27 cellular contexts compared by ENCODE assay signal in the genomic region with DNA sequence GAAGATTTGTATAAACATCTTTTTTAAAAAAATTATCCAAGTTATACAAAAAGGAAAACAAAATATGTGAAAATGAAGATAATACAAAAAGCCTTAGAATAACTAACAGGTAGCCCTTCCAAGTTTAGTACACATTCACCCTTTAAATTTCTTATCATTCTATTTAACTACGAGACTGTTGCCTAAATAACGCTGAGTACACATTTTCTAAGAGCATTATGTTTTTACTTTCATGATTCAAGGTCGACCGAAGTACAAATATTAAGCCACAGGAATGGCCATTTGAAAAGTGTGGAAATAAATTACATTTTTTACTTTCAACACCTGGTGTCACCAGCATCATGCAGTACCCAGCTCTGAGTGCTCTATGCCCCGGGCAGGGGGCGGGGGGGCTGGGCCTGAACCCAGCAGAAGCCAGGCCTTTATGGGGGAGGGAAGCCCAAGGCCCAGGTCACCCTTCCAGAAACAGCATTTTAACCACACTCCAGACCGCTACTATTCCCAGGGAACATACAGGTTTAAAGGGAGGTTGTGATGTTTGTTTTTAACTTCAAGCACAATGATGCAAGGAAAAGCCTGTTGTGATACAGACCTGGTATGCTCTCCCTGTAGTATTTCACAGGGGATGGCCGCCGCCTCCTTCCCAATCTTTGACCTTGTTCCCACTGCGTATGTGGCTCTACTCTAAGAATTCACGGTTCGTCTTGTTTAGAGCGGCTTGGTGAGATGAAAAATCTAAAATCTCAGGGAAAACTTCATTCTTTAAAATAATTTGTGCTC.
"Had no signal": no experiment of that assay in that cellular context is flagged by ENCODE, and none has a peak within 500 bp of the region (broad histone marks: within the 10 kb centered on the region; RNA-seq: fewer than 3 reads in every experiment).

No MANE protein-coding gene starts in this region.

- H3K4me3 ChIP-seq: colonic mucosa, dorsolateral prefrontal cortex, hepatocyte, stomach, suprapubic skin, uterus had no signal

- H3K79me2 ChIP-seq: hepatocyte had no signal

- FAIRE-seq: endothelial cell of umbilical vein, small intestine had no signal

- ATAC-seq: activated CD8-positive, alpha-beta T cell treated with anti-CD3 and anti-CD28 coated beads for 36 hours; effector memory CD8-positive, alpha-beta T cell; esophagus mucosa; left ventricle myocardium superior; sciatic nerve; stimulated activated memory B cell treated with anti-CD40 and anti-IgM and Interleukin-4, amounts not matched to agents 10 μg/mL and 1 μg/mL and 100 μg/mL, for 72 hours had no signal

- H3K9me3 ChIP-seq: colonic mucosa, suprapubic skin, uterus had no signal

- H3K27ac ChIP-seq: colonic mucosa, dorsolateral prefrontal cortex, hepatocyte, stomach, suprapubic skin, uterus, VCaP had no signal

- H2AFZ ChIP-seq: hepatocyte had no signal

- H3K4me2 ChIP-seq: hepatocyte had no signal

- H3K4me1 ChIP-seq: colonic mucosa, stomach, uterus had no signal

- DNase-seq: activated CD4-positive, alpha-beta T cell treated with anti-CD3 and anti-CD28 coated beads, Interleukin-2, amount 10 ng/mL, durations not matched to agents 7 days and 5 days; activated CD4-positive, CD25-positive, alpha-beta regulatory T cell treated with anti-CD3 and anti-CD28 coated beads, Interleukin-2, amount 50 U/mL, for 72 hours; activated CD8-positive, alpha-beta T cell treated with anti-CD3 and anti-CD28 coated beads for 36 hours; activated gamma-delta T cell; activated T-cell treated with anti-CD3 and anti-CD28 coated beads for 4 hours; anterior cingulate cortex; caudate nucleus; colonic mucosa; dorsolateral prefrontal cortex; effector memory CD8-positive, alpha-beta T cell; foreskin melanocyte; glutamatergic neuron; kidney glomerular epithelial cell; left ventricle myocardium superior; midbrain; posterior cingulate gyrus; small intestine; stimulated activated CD4-positive, alpha-beta T cell treated with anti-CD3 and anti-CD28 coated beads, Interleukin-15, amount 100 ng/mL, for 24 hours; stomach; uterus had no signal

- H3K36me3 ChIP-seq: colonic mucosa, suprapubic skin, uterus had no signal

- H3K27me3 ChIP-seq: colonic mucosa, dorsolateral prefrontal cortex, hepatocyte, stomach, suprapubic skin, uterus had no signal
